In the genomic region with DNA sequence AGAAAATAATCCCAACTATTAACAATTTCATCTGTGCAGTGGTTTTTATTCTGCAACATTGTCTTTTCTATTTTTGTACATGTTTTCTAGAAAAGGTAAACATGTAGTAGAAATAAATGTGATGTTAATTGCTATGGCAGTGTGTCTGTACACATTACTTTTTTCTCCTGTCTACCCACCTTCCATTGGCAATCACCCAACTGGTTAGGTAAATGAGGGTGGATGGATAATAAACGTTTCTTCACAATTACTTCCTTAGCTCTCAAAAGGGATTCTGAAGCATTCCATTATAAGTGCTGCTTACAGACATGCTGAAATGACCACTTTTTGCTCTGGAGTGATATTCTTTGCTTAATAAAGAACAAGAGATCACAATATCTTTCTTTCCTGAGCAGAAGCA, we compare ENCODE assay signal across 17 cellular contexts.
DNase-seq lines count a peak whose midpoint lies in the region; TF ChIP-seq lines count a peak whose summit lies in the region.
"Had no signal": no experiment of that assay in that cellular context is flagged by ENCODE, and none has a peak within 500 bp of the region (broad histone marks: within the 10 kb centered on the region; RNA-seq: fewer than 3 reads in every experiment).

No MANE protein-coding gene starts in this region.

- H3K9me3 Mint-ChIP-seq in neural progenitor cell: peaks cover 15% of the 10 kb centered on the region
- H3K9me3 Mint-ChIP-seq: CD8-positive, alpha-beta T cell; T-cell had no signal

- no peak overlapping the region for H2AFZ ChIP-seq in neural progenitor cell (replicated peaks)

- H3K9me3 ChIP-seq in neural progenitor cell (ENCODE audit: low read depth): no peaks in the 10 kb centered on the region
- H3K9me3 ChIP-seq in prostate gland: no peaks in the 10 kb centered on the region
- H3K9me3 ChIP-seq: BLaER1, Peyer's patch had no signal

- H3K9ac ChIP-seq in neural progenitor cell: no peak overlapping the region
- H3K9ac ChIP-seq: BLaER1 had no signal

- H3K4me3 ChIP-seq in neural progenitor cell (no peak overlapping the region), coronary artery (no peak overlapping the region), prostate gland (no peak overlapping the region)
- H3K4me3 ChIP-seq: BLaER1, MG63, Peyer's patch had no signal

- no peaks in the 10 kb centered on the region for H4K20me1 ChIP-seq in neural progenitor cell (ENCODE audit: low read depth)
- H4K20me1 ChIP-seq: BLaER1 had no signal

- peaks cover 4% of the 10 kb centered on the region for H3K4me1 Mint-ChIP-seq in neural progenitor cell
- H3K4me1 Mint-ChIP-seq: T-cell had no signal

- no peaks in the 10 kb centered on the region for H3K27me3 Mint-ChIP-seq in neural progenitor cell (ENCODE audit: insufficient read depth, low read depth)

- DNase-seq in DMS53 (lab: John Stamatoyannopoulos, UW) (peak; percentile 16), DMS53 treated with DMSO at 0.1 percent for 48 hours (lab: John Stamatoyannopoulos, UW; ENCODE audit: unreplicated experiment) (no peak), DMS79 (lab: John Stamatoyannopoulos, UW) (peak; percentile 8), OCI-M1 (lab: John Stamatoyannopoulos, UW) (peak; percentile 51), neural progenitor cell (ENCODE audit: low spot score) (no peak), coronary artery (ENCODE audit: low spot score) (no peak), substantia nigra (lab: John Stamatoyannopoulos, UW) (no peak), prostate gland (ENCODE audit: low spot score) (no peak)
- DNase-seq: 8988T; CD8-positive, alpha-beta T cell; H7; MG63; NCI-H187; NCI-H510A treated with DMSO at 0.1 percent for 48 hours; Peyer's patch; T-cell had no signal

- peaks cover 4% of the 10 kb centered on the region for H3K36me3 Mint-ChIP-seq in neural progenitor cell
- H3K36me3 Mint-ChIP-seq: CD8-positive, alpha-beta T cell had no signal

- H3K4me1 ChIP-seq in neural progenitor cell (peaks cover 19% of the 10 kb centered on the region), prostate gland (replicated peaks) (no peaks in the 10 kb centered on the region)
- H3K4me1 ChIP-seq: BLaER1 had no signal

- 15% methylated on average over 1 of the region's 1 CpG for WGBS in prostate gland

- no peak overlapping the region for H3K4me3 Mint-ChIP-seq in neural progenitor cell
- H3K4me3 Mint-ChIP-seq: CD8-positive, alpha-beta T cell; T-cell had no signal

- H3K36me3 ChIP-seq in neural progenitor cell: no peaks in the 10 kb centered on the region
- no peaks in the 10 kb centered on the region for H3K36me3 ChIP-seq in prostate gland
- H3K36me3 ChIP-seq: BLaER1, Peyer's patch had no signal

- intact Hi-C loops in prostate gland (cut with DNase I): no loop called here

- H3K27ac ChIP-seq in neural progenitor cell: peak overlapping the region; percentile 7
- no peak overlapping the region for H3K27ac ChIP-seq in coronary artery
- H3K27ac ChIP-seq in substantia nigra (ENCODE audit: low read depth, low read length, poor library complexity, severe bottlenecking): no peak overlapping the region
- no peak overlapping the region for H3K27ac ChIP-seq in prostate gland
- H3K27ac ChIP-seq: BLaER1, Peyer's patch had no signal

- H3K27ac Mint-ChIP-seq in neural progenitor cell: no peak overlapping the region
- H3K27ac Mint-ChIP-seq: CD8-positive, alpha-beta T cell; T-cell had no signal

- H3F3A ChIP-seq in neural progenitor cell (ENCODE audit: low read depth): peaks cover 3% of the 10 kb centered on the region

- H3K79me2 ChIP-seq in neural progenitor cell (ENCODE audit: low read depth): peaks cover 28% of the 10 kb centered on the region

- H3K4me2 ChIP-seq in neural progenitor cell: peak overlapping the region; percentile 52
- H3K4me2 ChIP-seq: BLaER1 had no signal

- TF ChIP-seq CTCF in neural progenitor cell (IDR thresholded peaks at IDR 0.05) (no peak), coronary artery (IDR thresholded peaks at IDR 0.05) (no peak), prostate gland (IDR thresholded peaks at IDR 0.05) (no peak)

- TF ChIP-seq POLR2A in prostate gland (IDR thresholded peaks at IDR 0.05): no peak

- H3K27me3 ChIP-seq in neural progenitor cell (no peaks in the 10 kb centered on the region), prostate gland (replicated peaks; ENCODE audit: insufficient read depth) (no peaks in the 10 kb centered on the region)
- H3K27me3 ChIP-seq: BLaER1, MG63, Peyer's patch had no signal

Comparison
In these comparisons a context has a peak if more than half of its experiments do, and no peak if none do; other contexts are left out.
1. DNase-seq: peak in DMS53 (single experiment), DMS79 (single experiment) and OCI-M1 (single experiment); none in DMS53 treated with DMSO at 0.1 percent for 48 hours (single experiment), neural progenitor cell (single experiment), coronary artery (single experiment), substantia nigra (0 of 49) and prostate gland (single experiment).